In the genomic region with DNA sequence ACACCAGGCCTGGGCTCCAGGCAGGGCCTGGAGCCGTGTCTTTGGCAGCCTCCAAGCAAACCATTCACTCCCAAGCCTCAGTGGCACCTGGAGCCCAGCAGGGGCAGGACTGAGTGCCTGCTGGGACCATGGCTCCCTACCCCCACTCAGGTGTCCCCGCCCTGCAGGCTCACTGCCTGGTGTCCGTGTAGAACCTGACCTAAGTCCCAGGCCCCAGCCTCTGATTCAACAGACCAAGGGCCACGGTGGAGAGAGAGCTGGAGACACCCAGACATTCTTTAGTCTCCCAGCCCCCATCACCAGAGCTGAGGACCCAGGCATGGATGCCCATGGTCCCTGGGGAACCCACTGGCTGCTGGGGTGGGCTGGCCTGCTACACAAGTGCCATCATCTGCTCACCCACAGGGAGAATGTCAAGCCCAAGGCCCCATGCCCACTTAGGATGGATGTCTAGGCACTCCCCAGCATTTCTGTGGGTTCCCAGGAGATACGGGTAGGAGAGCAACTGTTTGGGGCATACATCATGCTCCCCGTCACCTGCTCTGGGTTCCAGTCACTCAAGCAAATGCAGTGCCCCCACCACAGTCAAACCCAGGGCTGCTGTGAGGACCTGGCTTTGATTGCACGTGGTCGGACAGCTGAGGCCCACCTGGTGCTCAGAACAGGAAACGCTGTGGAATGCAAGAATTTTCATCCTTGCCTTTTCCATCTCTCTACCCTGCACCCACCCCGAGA, we compare ENCODE assay signal across 12 cellular contexts. TPM values are rescaled to one million over a fixed set of nuclear protein-coding genes. Genes with fewer than 3 reads are reported as not detected.
DNase-seq lines count a peak whose midpoint lies in the region; ATAC-seq, FAIRE-seq and TF ChIP-seq lines count a peak whose summit lies in the region.
"Had no signal": no experiment of that assay in that cellular context is flagged by ENCODE, and none has a peak within 500 bp of the region (broad histone marks: within the 10 kb centered on the region; RNA-seq: fewer than 3 reads in every experiment).

No MANE protein-coding gene starts in this region.

- peak overlapping the region; percentile 75 for H2AK9ac ChIP-seq in IMR-90 (replicated peaks; ENCODE audit: low read depth, low read length, poor library complexity)

- H2BK15ac ChIP-seq in IMR-90 (ENCODE audit: low read depth, low read length) (no peak overlapping the region), neuronal stem cell (ENCODE audit: low read length) (peak overlapping the region; percentile 51)

- no peak overlapping the region for H3K56ac ChIP-seq in IMR-90 (ENCODE audit: extremely low read depth, insufficient read depth, low read length)

- H4K5ac ChIP-seq in IMR-90 (ENCODE audit: low read depth, low read length) = no peak overlapping the region

- POLR2A ChIA-PET in IMR-90 (lab: Charles Lee; ENCODE audit: unreplicated experiment) = no interaction called here

- FAIRE-seq in bronchial epithelial cell (lab: Jason Lieb, UNC) = no peak

- TF ChIP-seq CTCF in IMR-90 (conservative IDR thresholded peaks at IDR 0.05; ENCODE audit: low read depth, low read length) (no peak), bronchial epithelial cell (IDR thresholded peaks at IDR 0.05; ENCODE audit: insufficient read depth, low read length, severe bottlenecking) (peak; percentile 21), omental fat pad (IDR thresholded peaks at IDR 0.05) (no peak)

- no peaks in the 10 kb centered on the region for H3K27me3 Mint-ChIP-seq in activated T-helper 2 cell treated with anti-CD3 and anti-CD28 coated beads, Interferon-gamma antibody, Interleukin-2, Interleukin-4, amounts not matched to agents 10 μg/mL and 5 μg/mL and 100 μg/mL, durations not matched to agents 14 hours and 24 hours and 36 hours (ENCODE audit: low read depth)

- peaks cover 27% of the 10 kb centered on the region for H3K36me3 Mint-ChIP-seq in activated T-helper 2 cell treated with anti-CD3 and anti-CD28 coated beads, Interferon-gamma antibody, Interleukin-2, Interleukin-4, amounts not matched to agents 10 μg/mL and 5 μg/mL and 100 μg/mL, durations not matched to agents 14 hours and 24 hours and 36 hours (ENCODE audit: low read depth)

- H3K9me3 ChIP-seq in IMR-90 (ENCODE audit: control insufficient read depth, insufficient read depth, low read length) = no peaks in the 10 kb centered on the region; the same call in 1 of the 2 replicates
- peaks cover 3 to 4% of the 10 kb centered on the region in 2 donors for H3K9me3 ChIP-seq in neuronal stem cell (replicated peaks in 1 of 2; ENCODE audit: control insufficient read depth in 2 of 2, insufficient read depth in 1 of 2, low read depth in 1 of 2, low read length in 2 of 2)
- H3K9me3 ChIP-seq: sigmoid colon had no signal

- H3K4me2 ChIP-seq in IMR-90 (ENCODE audit: low read depth, low read length) (no peak overlapping the region), neuronal stem cell (ENCODE audit: insufficient read depth, low read length, poor library complexity, severe bottlenecking) (no peak overlapping the region)

- no peak overlapping the region for H3K14ac ChIP-seq in IMR-90 (replicated peaks; ENCODE audit: low read depth, low read length)
- H3K14ac ChIP-seq in neuronal stem cell (ENCODE audit: low read length) = no peak overlapping the region

- no peak overlapping the region for H3K4ac ChIP-seq in IMR-90 (ENCODE audit: low read depth, low read length)
- no peak overlapping the region for H3K4ac ChIP-seq in neuronal stem cell (ENCODE audit: low read length)

- H3K27me3 ChIP-seq in IMR-90 (ENCODE audit: control insufficient read depth, insufficient read depth, low read length) (peaks cover 31% of the 10 kb centered on the region), bronchial epithelial cell (ENCODE audit: control insufficient read depth, insufficient read depth, low read length) (peaks cover 3% of the 10 kb centered on the region), neuronal stem cell (ENCODE audit: control insufficient read depth in 3 of 3, insufficient read depth in 3 of 3, low read depth in 1 of 3, low read length in 3 of 3) (no peaks in the 10 kb centered on the region)
- H3K27me3 ChIP-seq: sigmoid colon had no signal

- H4K8ac ChIP-seq in IMR-90 (ENCODE audit: low read depth in 2 of 2, low read length in 2 of 2) (no peak overlapping the region), neuronal stem cell (ENCODE audit: low read depth, low read length) (no peak overlapping the region)

- no peak overlapping the region for H3K4me3 Mint-ChIP-seq in activated T-helper 2 cell treated with anti-CD3 and anti-CD28 coated beads, Interferon-gamma antibody, Interleukin-2, Interleukin-4, amounts not matched to agents 10 μg/mL and 5 μg/mL and 100 μg/mL, durations not matched to agents 14 hours and 24 hours and 36 hours (ENCODE audit: low read depth)

- H2AFZ ChIP-seq in IMR-90 (replicated peaks; ENCODE audit: low read length, poor library complexity) (peak overlapping the region; percentile 26), neuronal stem cell (ENCODE audit: low read length) (peak overlapping the region; percentile 3)

- dilution Hi-C loops in IMR-90 (cut with HindIII; ENCODE audit: low sequenced_read_pairs, unreplicated experiment) = no loop called here

- no peak overlapping the region for H2BK20ac ChIP-seq in IMR-90 (ENCODE audit: low read depth, low read length)

- H3K9ac ChIP-seq in IMR-90 (ENCODE audit: low read depth, low read length) (no peak overlapping the region), neuronal stem cell (ENCODE audit: low read depth, low read length, poor library complexity) (peak overlapping the region; percentile 38)

- TF ChIP-seq RAD21 in IMR-90 (IDR thresholded peaks at IDR 0.05; ENCODE audit: low read length) = no peak

- 80% methylated on average over 3 of the region's 10 CpGs; no CpG with 5 or more reads in 1 of the 2 experiments for WGBS in IMR-90 (ENCODE audit: extremely low coverage in 2 of 2, insufficient read length in 1 of 2), 2 experiments
- WGBS in neuronal stem cell (ENCODE audit: extremely low coverage in 2 of 2, insufficient read length in 2 of 2, insufficient replicate concordance in 1 of 2), 2 donors = no CpG with 5 or more reads among the region's 10 CpGs

- H3K36me3 ChIP-seq in IMR-90 (ENCODE audit: control insufficient read depth, insufficient read depth, low read length) (no peaks in the 10 kb centered on the region), bronchial epithelial cell (ENCODE audit: control insufficient read depth, insufficient read depth, low read length) (peaks cover 7% of the 10 kb centered on the region), neuronal stem cell (replicated peaks in 1 of 2; ENCODE audit: control insufficient read depth in 2 of 2, insufficient read depth in 2 of 2, low read length in 2 of 2) (no peaks in the 10 kb centered on the region)
- H3K36me3 ChIP-seq: sigmoid colon had no signal

- no peak overlapping the region for H3K27ac Mint-ChIP-seq in activated T-helper 2 cell treated with anti-CD3 and anti-CD28 coated beads, Interferon-gamma antibody, Interleukin-2, Interleukin-4, amounts not matched to agents 10 μg/mL and 5 μg/mL and 100 μg/mL, durations not matched to agents 14 hours and 24 hours and 36 hours

- H2BK120ac ChIP-seq in IMR-90 (ENCODE audit: low read depth, low read length) (no peak overlapping the region), neuronal stem cell (ENCODE audit: low read depth, low read length) (no peak overlapping the region)

- H3K79me1 ChIP-seq in IMR-90 (ENCODE audit: low read depth in 1 of 2, low read length in 2 of 2) = no peaks in the 10 kb centered on the region
- H3K79me1 ChIP-seq in neuronal stem cell (ENCODE audit: low read depth, low read length) = no peaks in the 10 kb centered on the region

- no peaks in the 10 kb centered on the region for H3K9me1 ChIP-seq in IMR-90 (ENCODE audit: insufficient read depth, low read length)

- H4K91ac ChIP-seq in IMR-90 (ENCODE audit: insufficient read depth, low read depth, low read length) (no peak overlapping the region), neuronal stem cell (ENCODE audit: low read depth, low read length, poor library complexity) (no peak overlapping the region)

- H3K23ac ChIP-seq in IMR-90 (ENCODE audit: low read depth, low read length) (no peak overlapping the region), neuronal stem cell (ENCODE audit: low read depth, low read length, poor library complexity) (no peak overlapping the region)

- CTCF ChIA-PET in IMR-90 (lab: Yijun Ruan, JAX) = interaction anchor here (1.0 kb wide), 1 partner anchor 42 kb away, joined by 4 read pairs; no protein-coding TSS in a partner anchor

- H3K27ac ChIP-seq in IMR-90 (ENCODE audit: insufficient read depth, low read length) (no peak overlapping the region), neuronal stem cell (replicated peaks; ENCODE audit: low read length) (no peak overlapping the region)
- H3K27ac ChIP-seq: sigmoid colon had no signal

- BruUV-seq in IMR-90 (replicated peaks; lab: Mats Ljungman, UMichigan) = no TSS peak

- H2BK5ac ChIP-seq in IMR-90 (ENCODE audit: low read depth, low read length, poor library complexity, severe bottlenecking) (no peak overlapping the region), neuronal stem cell (ENCODE audit: low read length) (no peak overlapping the region)

- H2AK5ac ChIP-seq in IMR-90 (ENCODE audit: low read depth, low read length) (no peak overlapping the region), neuronal stem cell (ENCODE audit: low read depth, low read length) (peak overlapping the region; percentile 56)

- no peak for TF ChIP-seq POLR2A in IMR-90 (IDR thresholded peaks at IDR 0.05; ENCODE audit: low read depth, low read length)

- ATAC-seq in IMR-90 (ENCODE audit: low read depth) = no peak
- no peak for ATAC-seq in omental fat pad (ENCODE audit: low FRiP score)
- ATAC-seq in HG02885 (IDR thresholded peaks at IDR 0.05; ENCODE audit: poor library complexity, unreplicated experiment) = no peak

- no peak overlapping the region for H3K4me3 ChIP-seq in IMR-90 (ENCODE audit: insufficient read depth, low read depth, low read length)
- no peak overlapping the region for H3K4me3 ChIP-seq in bronchial epithelial cell (ENCODE audit: low read depth, low read length)
- H3K4me3 ChIP-seq in neuronal stem cell (ENCODE audit: low read length in 2 of 2) = no peak overlapping the region
- H3K4me3 ChIP-seq: sigmoid colon had no signal

- H3K9me3 Mint-ChIP-seq in activated T-helper 2 cell treated with anti-CD3 and anti-CD28 coated beads, Interferon-gamma antibody, Interleukin-2, Interleukin-4, amounts not matched to agents 10 μg/mL and 5 μg/mL and 100 μg/mL, durations not matched to agents 14 hours and 24 hours and 36 hours = no peaks in the 10 kb centered on the region

- peaks cover 4% of the 10 kb centered on the region for H3K4me1 Mint-ChIP-seq in activated T-helper 2 cell treated with anti-CD3 and anti-CD28 coated beads, Interferon-gamma antibody, Interleukin-2, Interleukin-4, amounts not matched to agents 10 μg/mL and 5 μg/mL and 100 μg/mL, durations not matched to agents 14 hours and 24 hours and 36 hours (ENCODE audit: low read depth)

- H3K4me1 ChIP-seq in IMR-90 (ENCODE audit: control insufficient read depth, insufficient read depth, low read length) = peaks cover 4% of the 10 kb centered on the region; the same call in 1 of the 2 replicates
- peaks cover 16 to 20% of the 10 kb centered on the region in 2 donors for H3K4me1 ChIP-seq in neuronal stem cell (ENCODE audit: control insufficient read depth in 2 of 2, insufficient read depth in 1 of 2, low read depth in 1 of 2, low read length in 2 of 2)

- DNase-seq in ELF-1 (ENCODE audit: low read depth, low spot score) (peak; percentile 30), IMR-90 (no peak), bronchial epithelial cell (ENCODE audit: low read depth) (peak; percentile 21), neuronal stem cell (ENCODE audit: low spot score) (no peak), omental fat pad (ENCODE audit: low spot score) (no peak)
- DNase-seq in effector CD4-positive, alpha-beta T cell = no peak
- no peak for DNase-seq in activated T-helper 2 cell treated with anti-CD3 and anti-CD28 coated beads, Interferon-gamma antibody, Interleukin-2, Interleukin-4, amounts not matched to agents 10 μg/mL and 5 μg/mL and 100 μg/mL, durations not matched to agents 14 hours and 24 hours and 36 hours (ENCODE audit: low spot score)
- DNase-seq: activated CD4-positive, alpha-beta T cell treated with anti-CD3 and anti-CD28 coated beads for 48 hours; DMS 273 treated with DMSO at 0.1 percent for 48 hours; NCI-H1694; sigmoid colon had no signal

- H3K18ac ChIP-seq in IMR-90 (ENCODE audit: low read depth, low read length) (no peak overlapping the region), neuronal stem cell (ENCODE audit: low read length) (peak overlapping the region; percentile 67)

- peaks cover 8% of the 10 kb centered on the region; the same call in 1 of the 2 replicates for H4K20me1 ChIP-seq in IMR-90 (ENCODE audit: insufficient read depth, low read length)

- intact Hi-C loops in IMR-90 (cut with micrococcal nuclease) = no loop called here
- intact Hi-C loops in activated T-helper 2 cell treated with anti-CD3 and anti-CD28 coated beads, Interferon-gamma antibody, Interleukin-2, Interleukin-4, amounts not matched to agents 10 μg/mL and 5 μg/mL and 100 μg/mL, durations not matched to agents 14 hours and 24 hours and 36 hours (cut with micrococcal nuclease) = no loop called here

- in situ Hi-C loops in IMR-90 (cut with MboI; ENCODE audit: low sequenced_read_pairs) = no loop called here

- no peak overlapping the region for H2BK12ac ChIP-seq in neuronal stem cell (ENCODE audit: low read length)

RNA-seq across cellular contexts. Expression of a gene that starts 42.9 kb away (rescaled TPM):
- total RNA-seq in IMR-90 (2012; rRNA removed) (26.2 and 26.9 TPM in 2 replicates), bronchial epithelial cell (33.2 and 36.6 TPM in 2 replicates), omental fat pad (10 to 100 TPM; 20.6 to 55.2 (median 27.6) TPM)
- 17.6 and 20.0 TPM in 2 replicates for polyA plus RNA-seq in IMR-90 (2012; rRNA removed)
- polyA plus RNA-seq in IMR-90 (2012; cell fraction: cytosol; rRNA removed) = 14.7 and 16.6 TPM in 2 replicates
- polyA plus RNA-seq in IMR-90 (2012; cell fraction: nucleus; rRNA removed; ENCODE audit: low replicate concordance) = 38.1 and 55.3 TPM in 2 replicates
- 11.9 TPM for polyA plus RNA-seq in neuronal stem cell (2013, experiment 1 of 2)
- polyA plus RNA-seq in neuronal stem cell (2013, experiment 2 of 2) = 11.6 TPM
- 33.5 and 35.5 TPM in 2 replicates for total RNA-seq in activated T-helper 2 cell treated with anti-CD3 and anti-CD28 coated beads, Interferon-gamma antibody, Interleukin-2, Interleukin-4, amounts not matched to agents 10 μg/mL and 5 μg/mL and 100 μg/mL, durations not matched to agents 14 hours and 24 hours and 36 hours

Comparison
In these comparisons a context has a peak if more than half of its experiments do, and no peak if none do; other contexts are left out.
1. DNase-seq: peak in ELF-1 (single experiment) and bronchial epithelial cell (single experiment); none in IMR-90 (single experiment), neuronal stem cell (single experiment), effector CD4-positive, alpha-beta T cell (single experiment), omental fat pad (single experiment) and activated T-helper 2 cell treated with anti-CD3 and anti-CD28 coated beads, Interferon-gamma antibody, Interleukin-2, Interleukin-4, amounts not matched to agents 10 μg/mL and 5 μg/mL and 100 μg/mL, durations not matched to agents 14 hours and 24 hours and 36 hours (single experiment).